Comparison of ENCODE assay signal across 7 cellular contexts in the genomic region with DNA sequence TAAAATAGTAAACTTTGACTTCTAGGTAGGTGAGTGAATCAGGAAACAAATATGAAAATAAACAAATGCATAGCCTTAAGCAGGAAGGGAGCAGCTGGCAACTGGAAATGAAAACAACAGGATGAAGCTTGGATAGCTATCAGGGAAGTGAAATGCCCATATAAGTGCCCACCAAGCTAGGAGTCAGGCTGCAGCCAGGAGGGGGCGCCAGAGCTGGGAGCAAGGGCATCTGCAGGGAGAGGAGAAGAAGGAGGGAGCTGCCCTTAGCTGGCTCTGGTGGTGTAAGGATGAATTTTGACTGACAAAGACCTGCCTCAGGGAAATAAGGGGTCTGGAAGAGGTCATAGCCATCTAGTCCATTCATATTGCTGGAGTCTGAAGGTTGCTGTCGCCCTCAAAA.
DNase-seq lines count a peak whose midpoint lies in the region; ATAC-seq and TF ChIP-seq lines count a peak whose summit lies in the region.

No MANE protein-coding gene starts in this region.

- ATAC-seq in GM18868 (IDR thresholded peaks at IDR 0.05; ENCODE audit: unreplicated experiment) (peak; percentile 85), HG02870 (IDR thresholded peaks at IDR 0.05; ENCODE audit: unreplicated experiment) (no peak)

- DNase-seq in DMS153 (lab: John Stamatoyannopoulos, UW) (peak; percentile 41), astrocyte of the cerebellum (ENCODE audit: low read depth) (no peak), retinal pigment epithelial cell (ENCODE audit: low read depth) (no peak), NCI-H1048 (lab: John Stamatoyannopoulos, UW) (no peak)

- in situ Hi-C loops in astrocyte of the cerebellum (cut with HindIII; ENCODE audit: low sequenced_read_pairs), result no loop called here

- peak; percentile 44 for TF ChIP-seq CTCF in LNCAP (IDR thresholded peaks at IDR 0.05)
- peak; percentile 30 for TF ChIP-seq CTCF in astrocyte of the cerebellum (IDR thresholded peaks at IDR 0.05; ENCODE audit: low read depth, low read length, missing control alignments)
- TF ChIP-seq CTCF in retinal pigment epithelial cell (conservative IDR thresholded peaks at IDR 0.05; ENCODE audit: low read depth, low read length), result peak; percentile 61

- no peak overlapping the region for H3K4me3 ChIP-seq in astrocyte of the cerebellum (ENCODE audit: low read depth, low read length)
- H3K4me3 ChIP-seq in retinal pigment epithelial cell (ENCODE audit: low read length), result no peak overlapping the region
